ENCODE assay signal across 2 cellular contexts in genomic region chr2:9497017-9497416, GRCh38.
TF ChIP-seq lines count a peak whose summit lies in the region.

No MANE protein-coding gene starts in this region.

TF ChIP-seq in HCT116, 20 proteins besides CTCF, POLR2A, EP300 and RAD21 (continued from another document):
- TF ChIP-seq ZBTB33 (IDR thresholded peaks at IDR 0.05; ENCODE audit: extremely low read depth, insufficient replicate concordance, low read length), result no peak

TF ChIP-seq in WTC11, 78 proteins besides CTCF, POLR2A, EP300 and RAD21 (continued from another document):
- TF ChIP-seq ARID4B (CRISPR knock-in tag; IDR thresholded peaks at IDR 0.05; ENCODE audit: borderline replicate concordance) (no peak), ZNF671 (CRISPR knock-in tag; IDR thresholded peaks at IDR 0.05) (no peak), ATF6 (CRISPR knock-in tag; IDR thresholded peaks at IDR 0.05) (no peak), NFE2L1 (CRISPR knock-in tag; IDR thresholded peaks at IDR 0.05) (no peak), ZNF317 (CRISPR knock-in tag; IDR thresholded peaks at IDR 0.05; ENCODE audit: borderline replicate concordance, low read depth) (no peak), FOXJ3 (CRISPR knock-in tag; IDR thresholded peaks at IDR 0.05; ENCODE audit: borderline replicate concordance) (no peak), ERG (CRISPR knock-in tag; IDR thresholded peaks at IDR 0.05) (no peak), USF1 (CRISPR knock-in tag; IDR thresholded peaks at IDR 0.05) (no peak), GTF2I (CRISPR knock-in tag; conservative IDR thresholded peaks at IDR 0.05) (no peak), ZMAT4 (CRISPR knock-in tag; IDR thresholded peaks at IDR 0.05) (no peak)
